Comparison of ENCODE assay signal across 22 cellular contexts in genomic region chr11:34536056-34536455, GRCh38. TPM values are rescaled to one million over a fixed set of nuclear protein-coding genes. Genes with fewer than 3 reads are reported as not detected.
"Had no signal": no experiment of that assay in that cellular context is flagged by ENCODE, and none has a peak within 500 bp of the region (broad histone marks: within the 10 kb centered on the region; RNA-seq: fewer than 3 reads in every experiment).

No MANE protein-coding gene starts in this region.

- ATAC-seq: activated CD4-positive, alpha-beta T cell treated with anti-CD3 and anti-CD28 coated beads for 36 hours; activated CD8-positive, alpha-beta memory T cell treated with anti-CD3 and anti-CD28 coated beads, Interleukin-2, amount 10 ng/mL, durations not matched to agents 7 days and 5 days; activated CD8-positive, alpha-beta T cell treated with anti-CD3 and anti-CD28 coated beads, Interleukin-2, amount 10 ng/mL, durations not matched to agents 7 days and 5 days; activated naive CD4-positive, alpha-beta T cell treated with anti-CD3 and anti-CD28 coated beads, Interleukin-2, amount 50 U/mL, for 72 hours; foreskin keratinocyte; heart right ventricle; psoas muscle; stimulated activated effector memory CD8-positive, alpha-beta T cell treated with anti-CD3 and anti-CD28 coated beads, Interleukin-12 subunit alpha, Interleukin-12 subunit beta, amount 100 ng/mL, for 72 hours had no signal

- DNase-seq: activated CD4-positive, alpha-beta T cell treated with anti-CD3 and anti-CD28 coated beads for 36 hours; activated CD4-positive, CD25-positive, alpha-beta regulatory T cell; activated CD8-positive, alpha-beta memory T cell treated with anti-CD3 and anti-CD28 coated beads, Interleukin-2, amount 10 ng/mL, durations not matched to agents 7 days and 5 days; activated CD8-positive, alpha-beta T cell treated with anti-CD3 and anti-CD28 coated beads, Interleukin-2, amount 10 ng/mL, durations not matched to agents 7 days and 5 days; activated naive CD4-positive, alpha-beta T cell; activated T-cell treated with anti-CD3 and anti-CD28 coated beads, Interleukin-2, amount 50 U/mL, for 48 hours; effector CD4-positive, alpha-beta T cell; foreskin keratinocyte; heart right ventricle; naive B cell; ovary; psoas muscle; sigmoid colon; small intestine; stimulated activated CD4-positive, alpha-beta T cell treated with anti-CD3 and anti-CD28 coated beads, Interleukin-4, amount 100 ng/mL, for 24 hours; trophoblast cell had no signal

- H3K27ac ChIP-seq: esophagus muscularis mucosa, foreskin keratinocyte, heart right ventricle, ovary, psoas muscle, sigmoid colon, thoracic aorta had no signal

- H3K4me3 ChIP-seq: esophagus muscularis mucosa, heart right ventricle, ovary, psoas muscle, sigmoid colon, thoracic aorta had no signal

- H3K27me3 ChIP-seq: ovary, sigmoid colon had no signal

RNA-seq across cellular contexts. Expression of gene ELF5, which starts 22.5 kb away (rescaled TPM):
- total RNA-seq: activated CD4-positive, alpha-beta T cell treated with anti-CD3 and anti-CD28 coated beads for 36 hours; activated CD8-positive, alpha-beta memory T cell treated with anti-CD3 and anti-CD28 coated beads, Interleukin-2, amount 10 ng/mL, durations not matched to agents 7 days and 5 days; activated CD8-positive, alpha-beta T cell treated with anti-CD3 and anti-CD28 coated beads, Interleukin-2, amount 10 ng/mL, durations not matched to agents 7 days and 5 days; activated naive CD4-positive, alpha-beta T cell treated with anti-CD3 and anti-CD28 coated beads, Interleukin-2, amount 50 U/mL, for 72 hours; esophagus muscularis mucosa; foreskin keratinocyte; heart right ventricle; kidney epithelial cell; ovary; psoas muscle; sigmoid colon; subcutaneous adipose tissue; thoracic aorta had no signal
